ENCODE assay signal across 10 cellular contexts in the genomic region with DNA sequence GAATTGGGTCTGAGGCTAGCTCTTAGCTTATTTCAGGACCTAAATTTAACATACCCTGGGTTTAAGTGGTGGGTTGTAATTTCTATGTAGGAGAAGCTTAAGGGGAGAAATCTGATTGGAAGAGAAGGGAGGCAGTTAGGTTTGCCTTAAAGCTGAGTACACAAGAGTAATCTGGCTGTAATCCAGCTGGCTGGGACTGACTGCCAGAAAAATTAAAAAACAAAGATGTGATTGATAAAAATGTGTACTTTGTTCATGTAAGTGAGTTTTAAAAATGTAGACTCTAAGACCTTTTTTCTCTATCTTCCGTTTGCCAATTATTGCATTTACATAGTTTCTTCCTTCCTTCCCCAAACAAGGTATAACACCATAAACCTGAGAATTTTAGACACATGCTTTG. TPM values are rescaled to one million over a fixed set of nuclear protein-coding genes. Genes with fewer than 3 reads are reported as not detected.
A peak's percentile ranks its signal among the peaks of the same experiment; 100 is the strongest.
DNase-seq lines count a peak whose midpoint lies in the region; FAIRE-seq and TF ChIP-seq lines count a peak whose summit lies in the region.
"Had no signal": no experiment of that assay in that cellular context is flagged by ENCODE, and none has a peak within 500 bp of the region (broad histone marks: within the 10 kb centered on the region; RNA-seq: fewer than 3 reads in every experiment).

No MANE protein-coding gene starts in this region.

- no peak for FAIRE-seq in HTR-8/SVneo (lab: Jason Lieb, UNC)

- no peaks in the 10 kb centered on the region for H3K9me3 ChIP-seq in testis

- H3K27me3 ChIP-seq in testis = no peaks in the 10 kb centered on the region

- H3K27ac ChIP-seq in coronary artery (peak overlapping the region; percentile 39 to 41), testis (peak overlapping the region in 1 of 2 donors; percentile 37)
- H3K27ac ChIP-seq: KMS-11 had no signal

- WGBS in testis, 2 donors = 46 to 47% methylated on average over 1 of the region's 1 CpG

- H3K4me1 ChIP-seq in testis = peaks cover 25% of the 10 kb centered on the region

- TF ChIP-seq CTCF in coronary artery (IDR thresholded peaks at IDR 0.05) (no peak), testis (IDR thresholded peaks at IDR 0.05) (no peak)

- no peak for TF ChIP-seq POLR2A in testis (IDR thresholded peaks at IDR 0.05)

- intact Hi-C loops in testis (cut with DNase I; ENCODE audit: low total_unique reads) = no loop called here

- H3K4me3 ChIP-seq in coronary artery (no peak overlapping the region), testis (no peak overlapping the region)

- H3K36me3 ChIP-seq in testis (ENCODE audit: low read depth, missing control alignments) = no peaks in the 10 kb centered on the region

- DNase-seq in NCI-H2196 (lab: John Stamatoyannopoulos, UW; ENCODE audit: unreplicated experiment) = peak; percentile 81
- no peak for DNase-seq in coronary artery (ENCODE audit: low spot score)
- peak; percentile 43 for DNase-seq in testis
- DNase-seq in NCI-H524 (lab: John Stamatoyannopoulos, UW) = no peak
- no peak for DNase-seq in effector CD4-positive, alpha-beta T cell
- no peak for DNase-seq in HTR-8/SVneo (ENCODE audit: insufficient read length, low spot score)
- DNase-seq: HCEC 1CT, T-helper 17 cell had no signal

RNA-seq across cellular contexts. Expression of gene MSMP, which starts 17.4 kb away (rescaled TPM):
- total RNA-seq in testis = 1 to 10 TPM in 1 of 2 donors, not detected in 1; 1.7 TPM
- 1.9 TPM for polyA plus RNA-seq in testis (ENCODE audit: insufficient read depth, low read depth, low replicate concordance)
- total RNA-seq: renal cortical epithelial cell, T-helper 17 cell had no signal

RNA-seq across cellular contexts. Expression of gene NPR2, which starts 19.9 kb away (rescaled TPM):
- total RNA-seq in testis = 10 to 100 TPM; 16.1 to 23.4 TPM
- polyA plus RNA-seq in testis (ENCODE audit: insufficient read depth, low read depth, low replicate concordance) = 18.5 TPM

RNA-seq across cellular contexts. Expression of gene RGP1, which starts 22.4 kb away (rescaled TPM):
- 10 to 100 TPM; 21.1 to 21.4 TPM for total RNA-seq in testis
- polyA plus RNA-seq in testis (ENCODE audit: insufficient read depth, low read depth, low replicate concordance) = 23.9 TPM

RNA-seq across cellular contexts. Expression of gene GBA2, which starts 22.5 kb away (rescaled TPM):
- 10 to 100 TPM; 66.5 to 77.1 TPM for total RNA-seq in testis
- polyA plus RNA-seq in testis (ENCODE audit: insufficient read depth, low read depth, low replicate concordance) = 51.3 TPM

RNA-seq across cellular contexts. Expression of gene CREB3, which starts 39.1 kb away (rescaled TPM):
- 10 to 100 TPM; 51.2 to 63.1 TPM for total RNA-seq in testis
- 85.0 TPM for polyA plus RNA-seq in testis (ENCODE audit: insufficient read depth, low read depth, low replicate concordance)

Comparison
In these comparisons a context has a peak if more than half of its experiments do, and no peak if none do; other contexts are left out.
1. DNase-seq: peak in NCI-H2196 (single experiment) and testis (single experiment); none in coronary artery (single experiment), NCI-H524 (0 of 2), effector CD4-positive, alpha-beta T cell (single experiment) and HTR-8/SVneo (single experiment).